10 cellular contexts compared by ENCODE assay signal in genomic region chr1:216183007-216183406, GRCh38.
A peak's percentile ranks its signal among the peaks of the same experiment; 100 is the strongest.
DNase-seq lines count a peak whose midpoint lies in the region; TF ChIP-seq lines count a peak whose summit lies in the region.
"Had no signal": no experiment of that assay in that cellular context is flagged by ENCODE, and none has a peak within 500 bp of the region (broad histone marks: within the 10 kb centered on the region; RNA-seq: fewer than 3 reads in every experiment).

No MANE protein-coding gene starts in this region.

- peak overlapping the region; percentile 40 for H3K4me2 ChIP-seq in mesenchymal stem cell (ENCODE audit: low read length, poor library complexity, severe bottlenecking)

- no peak overlapping the region for H2BK120ac ChIP-seq in mesenchymal stem cell (ENCODE audit: low read depth, low read length)

- H3K79me1 ChIP-seq in mesenchymal stem cell (replicated peaks; ENCODE audit: low read length, poor library complexity, severe bottlenecking), result no peaks in the 10 kb centered on the region

- no peaks in the 10 kb centered on the region for H3K36me3 ChIP-seq in mesenchymal stem cell (ENCODE audit: control insufficient read depth in 1 of 2, insufficient read depth in 2 of 2, low read depth in 1 of 2, low read length in 2 of 2)

- H3K4me3 Mint-ChIP-seq in brain, result peak overlapping the region in 3 of 5 experiments; percentile 12 to 53 (median 49)

- no peak overlapping the region for H2AFZ ChIP-seq in mesenchymal stem cell (ENCODE audit: low read depth, low read length)

- H3K36me3 Mint-ChIP-seq in brain, result no peaks in the 10 kb centered on the region

- H2BK5ac ChIP-seq in mesenchymal stem cell (ENCODE audit: low read depth, low read length, poor library complexity, severe bottlenecking), result no peak overlapping the region

- no peak overlapping the region for H2BK12ac ChIP-seq in mesenchymal stem cell (ENCODE audit: low read length in 2 of 2)

- peak overlapping the region; percentile 30 for H3K9ac ChIP-seq in mesenchymal stem cell (ENCODE audit: low read length)

- H3K23ac ChIP-seq in mesenchymal stem cell (ENCODE audit: low read length in 2 of 2), result no peak overlapping the region

- no peak overlapping the region for H3K4ac ChIP-seq in mesenchymal stem cell (ENCODE audit: low read depth in 1 of 2, low read length in 2 of 2)

- peak overlapping the region in 2 of 5 experiments; percentile 54 to 63 for H3K27ac Mint-ChIP-seq in brain

- H3K14ac ChIP-seq in mesenchymal stem cell (ENCODE audit: low read length in 2 of 2), result no peak overlapping the region

- DNase-seq in EL, result peak; percentile 86
- peak; percentile 76 for DNase-seq in NCI-H1694 (lab: John Stamatoyannopoulos, UW)
- peak; percentile 45 for DNase-seq in mesenchymal stem cell
- DNase-seq in RPMI8226, result no peak
- no peak for DNase-seq in NCI-H510A treated with DMSO at 0.1 percent for 48 hours (lab: John Stamatoyannopoulos, UW)
- no peak for DNase-seq in NCI-H1048 (lab: John Stamatoyannopoulos, UW)
- DNase-seq in hippocampal formation (lab: John Stamatoyannopoulos, UW), result no peak
- DNase-seq: nucleus accumbens had no signal

- peak overlapping the region; percentile 22 for H3K27ac ChIP-seq in mesenchymal stem cell (ENCODE audit: low read length, poor library complexity, severe bottlenecking)
- H3K27ac ChIP-seq: coronary artery had no signal

- H2AK5ac ChIP-seq in mesenchymal stem cell (ENCODE audit: low read length, severe bottlenecking), result no peak overlapping the region

- no peaks in the 10 kb centered on the region for H3K27me3 ChIP-seq in mesenchymal stem cell (ENCODE audit: control insufficient read depth in 1 of 2, insufficient read depth in 1 of 2, low read length in 2 of 2)

- no peak for TF ChIP-seq CTCF in brain (conservative IDR thresholded peaks at IDR 0.05)

- no peak overlapping the region for H4K8ac ChIP-seq in mesenchymal stem cell (ENCODE audit: low read length)

- H2BK15ac ChIP-seq in mesenchymal stem cell (ENCODE audit: low read depth, poor library complexity, severe bottlenecking), result no peak overlapping the region

- no peak overlapping the region for H3K18ac ChIP-seq in mesenchymal stem cell (ENCODE audit: low read depth in 1 of 2, low read length in 2 of 2)

- no peaks in the 10 kb centered on the region for H3K4me1 ChIP-seq in mesenchymal stem cell (ENCODE audit: control insufficient read depth, insufficient read depth, low read depth, low read length)

- H3K9me3 Mint-ChIP-seq in brain, result peaks cover 0 to 8% (median 0%) of the 10 kb centered on the region in 5 experiments

- peaks cover 60% of the 10 kb centered on the region for H3K4me1 Mint-ChIP-seq in brain

- peak overlapping the region in 1 of 2 experiments; percentile 52 for H3K4me3 ChIP-seq in mesenchymal stem cell (ENCODE audit: insufficient read depth in 1 of 2, low read depth in 1 of 2, low read length in 2 of 2)
- H3K4me3 ChIP-seq: coronary artery had no signal

- peaks cover 18% of the 10 kb centered on the region for H3K27me3 Mint-ChIP-seq in brain

- 12% methylated on average over 4 of the region's 4 CpGs for WGBS in mesenchymal stem cell

- H3K9me3 ChIP-seq in mesenchymal stem cell (ENCODE audit: control insufficient read depth, low read length), result no peaks in the 10 kb centered on the region

- H4K91ac ChIP-seq in mesenchymal stem cell (ENCODE audit: low read length), result no peak overlapping the region

Comparison
In these comparisons a context has a peak if more than half of its experiments do, and no peak if none do; other contexts are left out.
1. DNase-seq: peak in EL (single experiment), NCI-H1694 (single experiment) and mesenchymal stem cell (single experiment); none in RPMI8226 (single experiment), NCI-H510A treated with DMSO at 0.1 percent for 48 hours (single experiment), NCI-H1048 (single experiment) and hippocampal formation (0 of 2).